8 cellular contexts compared by ENCODE assay signal in the genomic region with DNA sequence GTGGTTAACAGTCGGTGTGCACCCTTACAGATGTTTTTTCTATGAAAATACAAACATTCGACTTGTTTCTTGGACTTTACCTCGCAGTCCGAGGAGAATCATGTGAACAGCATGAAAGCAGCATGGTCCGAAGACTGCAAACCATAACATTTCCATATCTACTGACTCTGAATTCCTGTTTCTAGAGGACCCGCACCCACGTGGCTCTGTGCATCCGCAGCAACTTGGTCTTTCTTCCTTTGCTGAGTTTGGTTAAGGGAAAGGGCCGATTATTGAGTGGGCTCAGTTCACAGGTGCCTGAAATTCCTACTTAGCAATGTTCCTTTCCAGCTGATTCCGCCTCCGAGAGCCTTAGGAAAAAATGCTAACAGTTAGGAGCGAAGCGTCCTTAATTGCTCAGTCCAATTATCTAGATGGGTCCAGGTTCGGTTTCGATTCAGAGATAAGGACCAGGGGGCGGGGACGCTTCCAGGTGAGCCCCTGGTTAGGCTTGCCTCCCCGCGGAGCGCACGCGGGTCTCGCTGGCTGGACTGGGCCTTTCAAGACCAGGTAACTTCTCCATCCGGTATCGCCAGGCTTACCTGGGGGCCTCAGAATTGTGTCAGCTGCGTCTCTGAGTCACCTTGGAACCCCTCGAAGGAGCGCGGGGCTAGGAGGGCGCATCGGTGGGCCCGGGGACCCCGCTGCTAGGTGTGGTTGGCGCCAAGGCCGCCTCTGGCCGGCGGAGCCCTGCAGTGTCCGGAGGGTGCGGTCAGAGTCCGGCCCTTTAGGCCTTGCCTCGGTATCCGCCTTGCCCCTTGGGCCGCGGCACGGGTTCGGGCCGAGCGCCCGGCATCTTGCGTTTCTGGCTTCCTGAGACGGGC. TPM values are rescaled to one million over a fixed set of nuclear protein-coding genes. Genes with fewer than 3 reads are reported as not detected.
DNase-seq lines count a peak whose midpoint lies in the region; ATAC-seq and TF ChIP-seq lines count a peak whose summit lies in the region.

No MANE protein-coding gene starts in this region.

- CTCF ChIA-PET in Calu3 (lab: Charles Lee): no interaction called here

- H3K4me1 Mint-ChIP-seq in Calu3 (ENCODE audit: low read depth, unreplicated experiment) (peaks cover 17% of the 10 kb centered on the region), T-helper 17 cell (peaks cover 25% of the 10 kb centered on the region)

- TF ChIP-seq CTCF in Calu3 (IDR thresholded peaks at IDR 0.05; ENCODE audit: unreplicated experiment) (no peak), fibroblast of villous mesenchyme (IDR thresholded peaks at IDR 0.05; ENCODE audit: insufficient read depth, low read depth, low read length) (no peak), psoas muscle (IDR thresholded peaks at IDR 0.05) (no peak), GM20000 (IDR thresholded peaks at IDR 0.05; ENCODE audit: extremely low read depth, missing control alignments) (no peak)

- H3K4me1 ChIP-seq in psoas muscle: peaks cover 13% of the 10 kb centered on the region

- no peaks in the 10 kb centered on the region for H3K9me3 Mint-ChIP-seq in Calu3 (ENCODE audit: low read depth, unreplicated experiment)

- H3K4me3 Mint-ChIP-seq in Calu3 (ENCODE audit: low read depth, unreplicated experiment) (peak overlapping the region; percentile 77), T-helper 17 cell (peak overlapping the region; percentile 92)

- H3K9me3 ChIP-seq in T-helper 17 cell (ENCODE audit: control insufficient read depth, low read length, poor library complexity, severe bottlenecking) (no peaks in the 10 kb centered on the region), psoas muscle (no peaks in the 10 kb centered on the region)

- H3K27ac ChIP-seq in psoas muscle: peak overlapping the region; percentile 80

- 57 to 63% (median 61%) methylated on average over 49 to 51 of the region's 51 CpGs for WGBS in psoas muscle, 3 donors

- no peak for DNase-seq in Calu3
- no peak for DNase-seq in T-helper 17 cell
- no peak for DNase-seq in fibroblast of villous mesenchyme (ENCODE audit: low read depth)
- DNase-seq in psoas muscle: peak; percentile 25 to 57
- DNase-seq in NCI-H82 treated with DMSO at 0.1 percent for 48 hours (lab: John Stamatoyannopoulos, UW; ENCODE audit: unreplicated experiment): no peak
- no peak for DNase-seq in glomerular visceral epithelial cell (ENCODE audit: extremely low spot score)
- no peak for DNase-seq in GM20000 (ENCODE audit: low spot score)
- DNase-seq in KBM-7: no peak

- in situ Hi-C loops in KBM-7 (cut with MboI; ENCODE audit: low pct_unique_long_range_greater_than_20kb, low sequenced_read_pairs): no loop called here

- H3K36me3 Mint-ChIP-seq in Calu3 (ENCODE audit: insufficient read depth, unreplicated experiment) (peaks cover 35% of the 10 kb centered on the region), T-helper 17 cell (ENCODE audit: low read depth) (no peaks in the 10 kb centered on the region)

- no TSS peak for BruUV-seq in Calu3 (replicated peaks; lab: Mats Ljungman, UMichigan)

- intact Hi-C loops in Calu3 (cut with micrococcal nuclease; ENCODE audit: unreplicated experiment): loop anchor here (5.0 kb wide), 4 partner anchors 98 to 213 kb away; no protein-coding TSS in a partner anchor
- intact Hi-C loops in psoas muscle (cut with DNase I): loop anchor here (10.0 kb wide), 3 partner anchors 100 to 280 kb away; no protein-coding TSS in a partner anchor

- peak overlapping the region; percentile 98 for H3K4me3 ChIP-seq in fibroblast of villous mesenchyme (ENCODE audit: low read depth, low read length)
- peak overlapping the region; percentile 98 for H3K4me3 ChIP-seq in psoas muscle

- H3K36me3 ChIP-seq in psoas muscle (ENCODE audit: insufficient read depth in 1 of 2, low read depth in 1 of 2): no peaks in the 10 kb centered on the region

- ATAC-seq in T-helper 17 cell (no peak), psoas muscle (peak in 2 of 4 donors; percentile 19 to 20)

- H3K27me3 Mint-ChIP-seq in Calu3 (ENCODE audit: unreplicated experiment) (peaks cover 34% of the 10 kb centered on the region), T-helper 17 cell (no peaks in the 10 kb centered on the region)

- no peaks in the 10 kb centered on the region for H3K27me3 ChIP-seq in psoas muscle (ENCODE audit: insufficient read depth in 3 of 3, low read length in 2 of 3)

- no peak overlapping the region for H3K27ac Mint-ChIP-seq in Calu3 (ENCODE audit: unreplicated experiment)
- H3K27ac Mint-ChIP-seq in T-helper 17 cell: peak overlapping the region; percentile 39

RNA-seq across cellular contexts. Expression of a gene that starts 1.1 kb away (rescaled TPM):
- 23.8 and 27.0 TPM in 2 replicates for total RNA-seq in Calu3 (2022)
- 10 to 100 TPM; 39.1 to 43.9 TPM for total RNA-seq in T-helper 17 cell
- total RNA-seq in fibroblast of villous mesenchyme: 19.0 and 26.3 TPM in 2 replicates
- 1 to 10 TPM; 2.6 to 3.2 (median 2.9) TPM for total RNA-seq in psoas muscle
- polyA plus RNA-seq in psoas muscle: 1 to 10 TPM; 2.3 to 2.9 (median 2.6) TPM

Comparison
In these comparisons a context has a peak if more than half of its experiments do, and no peak if none do; other contexts are left out.
1. DNase-seq: peak in psoas muscle (2 of 2); none in Calu3 (single experiment), T-helper 17 cell (0 of 3), fibroblast of villous mesenchyme (single experiment), NCI-H82 treated with DMSO at 0.1 percent for 48 hours (single experiment), glomerular visceral epithelial cell (single experiment), GM20000 (single experiment) and KBM-7 (single experiment).